Comparison of ENCODE assay signal across 8 cellular contexts in genomic region chrX:48508400-48509244, GRCh38. TPM values are rescaled to one million over a fixed set of nuclear protein-coding genes. Genes with fewer than 3 reads are reported as not detected.
DNase-seq lines count a peak whose midpoint lies in the region; ATAC-seq lines count a peak whose summit lies in the region.

TSS of gene PORCN (plus strand) at chrX:48508992. CDS start at chrX:48509821, 829 bp downstream.

- ATAC-seq in GM18907 (IDR thresholded peaks at IDR 0.05; ENCODE audit: unreplicated experiment), result peak; percentile 73
- ATAC-seq in HG03196 (IDR thresholded peaks at IDR 0.05; ENCODE audit: unreplicated experiment), result peak; percentile 84
- peak; percentile 98 for ATAC-seq in activated CD8-positive, alpha-beta memory T cell treated with anti-CD3 and anti-CD28 coated beads, Interleukin-2, amount 10 ng/mL, durations not matched to agents 7 days and 5 days

- no peaks in the 10 kb centered on the region for H3K27me3 ChIP-seq in mononuclear cell (ENCODE audit: insufficient read depth, low read length)

- peak within 1 kb of the TSS; percentile 62 for H3K4me3 ChIP-seq in mononuclear cell (ENCODE audit: low read length)

- H3K4me3 Mint-ChIP-seq in activated CD8-positive, alpha-beta memory T cell treated with anti-CD3 and anti-CD28 coated beads, Interleukin-2, amount 10 ng/mL, durations not matched to agents 7 days and 5 days, result peak within 1 kb of the TSS; percentile 90

- H3K27ac Mint-ChIP-seq in activated CD8-positive, alpha-beta memory T cell treated with anti-CD3 and anti-CD28 coated beads, Interleukin-2, amount 10 ng/mL, durations not matched to agents 7 days and 5 days, result peak within 1 kb of the TSS; percentile 84

- no peaks in the 10 kb centered on the region for H3K9me3 ChIP-seq in mononuclear cell (ENCODE audit: low read depth, low read length)

- peaks cover 11% of the 10 kb centered on the region for H3K4me1 ChIP-seq in mononuclear cell (ENCODE audit: insufficient read depth, low read length)

- in situ Hi-C loops in ACHN (cut with HindIII; ENCODE audit: low pct_ligation_motif_present, low pct_unique_long_range_greater_than_20kb, low sequenced_read_pairs), result no loop called here
- in situ Hi-C loops in endometrial microvascular endothelial cells (cut with HindIII; ENCODE audit: inconsistent ontology term, low pct_unique_long_range_greater_than_20kb, low sequenced_read_pairs), result no loop called here

- H3K4me1 Mint-ChIP-seq in activated CD8-positive, alpha-beta memory T cell treated with anti-CD3 and anti-CD28 coated beads, Interleukin-2, amount 10 ng/mL, durations not matched to agents 7 days and 5 days, result peaks cover 30% of the 10 kb centered on the region

- peak; percentile 60 for DNase-seq in ACHN
- peak; percentile 45 to 62 for DNase-seq in NOMO-1 (lab: John Stamatoyannopoulos, UW; ENCODE audit: unreplicated experiment in 2 of 2)
- DNase-seq in activated CD8-positive, alpha-beta memory T cell treated with anti-CD3 and anti-CD28 coated beads, Interleukin-2, amount 10 ng/mL, durations not matched to agents 7 days and 5 days, result peak; percentile 87
- peak; percentile 73 to 76 for DNase-seq in stimulated activated CD8-positive, alpha-beta memory T cell treated with anti-CD3 and anti-CD28 coated beads, Interleukin-2, amount 100 ng/mL, for 48 hours (ENCODE audit: low read depth in 2 of 2)

- H3K36me3 Mint-ChIP-seq in activated CD8-positive, alpha-beta memory T cell treated with anti-CD3 and anti-CD28 coated beads, Interleukin-2, amount 10 ng/mL, durations not matched to agents 7 days and 5 days, result peaks cover 9% of the 10 kb centered on the region

- CTCF ChIA-PET in activated CD8-positive, alpha-beta memory T cell treated with anti-CD3 and anti-CD28 coated beads, Interleukin-2, amount 10 ng/mL, durations not matched to agents 7 days and 5 days (lab: Charles Lee), result interaction anchor here (1.6 to 2.3 kb wide), 2 partner anchors 15 to 31 kb away, joined by 5 to 8 read pairs; partner anchors contain the start of gene TBC1D25

- no peaks in the 10 kb centered on the region for H3K27me3 Mint-ChIP-seq in activated CD8-positive, alpha-beta memory T cell treated with anti-CD3 and anti-CD28 coated beads, Interleukin-2, amount 10 ng/mL, durations not matched to agents 7 days and 5 days

- no peaks in the 10 kb centered on the region for H3K9me3 Mint-ChIP-seq in activated CD8-positive, alpha-beta memory T cell treated with anti-CD3 and anti-CD28 coated beads, Interleukin-2, amount 10 ng/mL, durations not matched to agents 7 days and 5 days (ENCODE audit: low read depth)

RNA-seq across cellular contexts. Expression of gene PORCN, which starts in this region (rescaled TPM):
- total RNA-seq in activated CD8-positive, alpha-beta memory T cell treated with anti-CD3 and anti-CD28 coated beads, Interleukin-2, amount 10 ng/mL, durations not matched to agents 7 days and 5 days, result 10 to 100 TPM; 22.4 to 25.7 TPM
- total RNA-seq in endometrial microvascular endothelial cells (ENCODE audit: inconsistent ontology term) (17.7 TPM), mononuclear cell (13.6 TPM)

Comparison
In these comparisons a context has a peak if more than half of its experiments do, and no peak if none do; other contexts are left out.
1. Peak in every context shown above with its lines: DNase-seq, ATAC-seq and H3K4me3 ChIP-seq.